ENCODE assay signal across 2 cellular contexts in the genomic region with DNA sequence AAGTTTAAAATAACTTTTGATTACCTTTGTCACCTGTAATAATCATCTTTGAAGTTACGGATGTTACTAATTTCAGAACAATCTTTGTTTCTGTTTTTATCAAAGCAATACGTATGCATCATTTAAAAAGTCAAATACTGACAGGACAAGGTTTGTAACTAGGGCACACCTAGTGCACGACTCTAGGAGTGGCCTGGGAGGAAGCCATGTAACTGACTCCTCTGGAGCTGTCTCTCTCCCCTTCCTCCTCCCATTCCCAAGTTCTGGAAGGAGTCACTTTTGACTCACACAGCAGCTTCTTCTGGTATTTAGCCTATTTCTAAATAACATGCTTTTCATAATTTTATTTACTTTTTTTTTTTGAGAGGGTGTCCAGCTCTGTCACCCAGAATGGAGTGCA.
A peak's percentile ranks its signal among the peaks of the same experiment; 100 is the strongest.
TF ChIP-seq lines count a peak whose summit lies in the region.

No MANE protein-coding gene starts in this region.

TF ChIP-seq in IMR-90, 13 proteins besides CTCF, POLR2A, EP300 and RAD21:
- TF ChIP-seq MXI1 (IDR thresholded peaks at IDR 0.05; ENCODE audit: borderline replicate concordance, low read depth, low read length), result no peak

TF ChIP-seq in K562, 482 proteins besides CTCF, POLR2A, EP300 and RAD21:
- TF ChIP-seq RBM17 (IDR thresholded peaks at IDR 0.05; ENCODE audit: borderline replicate concordance, low read depth, low read length), result no peak
- no peak for TF ChIP-seq ZNF174 (CRISPR knock-in tag; IDR thresholded peaks at IDR 0.05)
- TF ChIP-seq POLR2H (tag; IDR thresholded peaks at IDR 0.05; ENCODE audit: low read depth), result peak; percentile 2; the same call in 1 of the 2 replicates
